Comparison of ENCODE assay signal across 14 cellular contexts in the genomic region with DNA sequence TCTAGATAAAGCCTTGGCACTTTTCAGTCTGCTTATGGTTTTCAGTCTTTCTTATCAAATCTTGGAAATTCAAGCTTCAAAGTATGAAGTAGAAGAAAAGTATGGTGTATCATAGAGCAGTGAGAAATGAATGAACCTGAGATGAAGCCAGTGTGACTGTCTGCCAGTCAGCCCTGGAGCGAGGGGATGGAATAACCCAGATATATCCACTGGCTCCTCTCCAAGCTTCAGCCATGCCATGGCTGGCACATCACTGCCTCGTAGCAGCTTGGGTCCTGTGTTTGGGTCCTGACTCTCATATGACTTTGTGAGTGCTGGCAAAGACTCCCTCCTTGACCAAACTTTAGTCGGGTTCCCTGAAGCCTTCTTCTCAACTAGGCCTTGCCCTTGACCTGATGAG.
DNase-seq lines count a peak whose midpoint lies in the region; ATAC-seq and TF ChIP-seq lines count a peak whose summit lies in the region.
"Had no signal": no experiment of that assay in that cellular context is flagged by ENCODE, and none has a peak within 500 bp of the region (broad histone marks: within the 10 kb centered on the region; RNA-seq: fewer than 3 reads in every experiment).

No MANE protein-coding gene starts in this region.

- DNase-seq in Right ventricle myocardium superior (no peak), right atrium auricular region (ENCODE audit: low spot score) (no peak), T-helper 17 cell (no peak), left ventricle myocardium superior (peak; percentile 45), NCI-H2196 (lab: John Stamatoyannopoulos, UW; ENCODE audit: unreplicated experiment) (no peak), NCI-H1436 (lab: John Stamatoyannopoulos, UW) (no peak)
- DNase-seq in stimulated activated naive B cell treated with anti-CD40 and anti-IgM and Interleukin-4, amounts not matched to agents 10 μg/mL and 1 μg/mL and 100 μg/mL, for 72 hours: no peak
- DNase-seq: C1 segment of cervical spinal cord, H7, NCI-H187 treated with DMSO at 0.1 percent for 48 hours, NCI-H2171 treated with DMSO at 0.1 percent for 48 hours, NCI-H748 treated with DMSO at 0.1 percent for 48 hours, PC-9 had no signal

- H3K27me3 ChIP-seq in right atrium auricular region: no peaks in the 10 kb centered on the region

- H3K36me3 Mint-ChIP-seq in T-helper 17 cell (ENCODE audit: low read depth): peaks cover 5% of the 10 kb centered on the region
- peaks cover 13 to 23% of the 10 kb centered on the region in 2 donors for H3K36me3 Mint-ChIP-seq in stimulated activated naive B cell treated with anti-CD40 and anti-IgM and Interleukin-4, amounts not matched to agents 10 μg/mL and 1 μg/mL and 100 μg/mL, for 72 hours

- H3K27me3 Mint-ChIP-seq in T-helper 17 cell: no peaks in the 10 kb centered on the region
- no peaks in the 10 kb centered on the region for H3K27me3 Mint-ChIP-seq in stimulated activated naive B cell treated with anti-CD40 and anti-IgM and Interleukin-4, amounts not matched to agents 10 μg/mL and 1 μg/mL and 100 μg/mL, for 72 hours

- no peak for TF ChIP-seq CTCF in right atrium auricular region (IDR thresholded peaks at IDR 0.05)

- H3K4me1 Mint-ChIP-seq in T-helper 17 cell: peaks cover 20% of the 10 kb centered on the region
- H3K4me1 Mint-ChIP-seq in stimulated activated naive B cell treated with anti-CD40 and anti-IgM and Interleukin-4, amounts not matched to agents 10 μg/mL and 1 μg/mL and 100 μg/mL, for 72 hours: peaks cover 67 to 96% of the 10 kb centered on the region in 2 donors

- no peak overlapping the region for H3K4me3 ChIP-seq in right atrium auricular region
- H3K4me3 ChIP-seq: PC-9 had no signal

- H3K27ac ChIP-seq in right atrium auricular region: peak overlapping the region in 1 of 2 donors; percentile 36
- H3K27ac ChIP-seq: PC-9 had no signal

- peak overlapping the region; percentile 45 for H3K27ac Mint-ChIP-seq in T-helper 17 cell
- H3K27ac Mint-ChIP-seq in stimulated activated naive B cell treated with anti-CD40 and anti-IgM and Interleukin-4, amounts not matched to agents 10 μg/mL and 1 μg/mL and 100 μg/mL, for 72 hours: peak overlapping the region; percentile 97

- H3K4me3 Mint-ChIP-seq in T-helper 17 cell: no peak overlapping the region
- peak overlapping the region; percentile 66 to 68 for H3K4me3 Mint-ChIP-seq in stimulated activated naive B cell treated with anti-CD40 and anti-IgM and Interleukin-4, amounts not matched to agents 10 μg/mL and 1 μg/mL and 100 μg/mL, for 72 hours

- intact Hi-C loops in Right ventricle myocardium superior (cut with DNase I): no loop called here
- intact Hi-C loops in left ventricle myocardium superior (cut with micrococcal nuclease): no loop called here

- H3K9me3 Mint-ChIP-seq in stimulated activated naive B cell treated with anti-CD40 and anti-IgM and Interleukin-4, amounts not matched to agents 10 μg/mL and 1 μg/mL and 100 μg/mL, for 72 hours: peaks cover 4 to 7% of the 10 kb centered on the region in 2 donors

- ATAC-seq in Right ventricle myocardium superior (ENCODE audit: poor library complexity) (peak; percentile 71), T-helper 17 cell (no peak), left ventricle myocardium superior (peak; percentile 86), HG02610 (IDR thresholded peaks at IDR 0.05; ENCODE audit: unreplicated experiment) (no peak)
- ATAC-seq in stimulated activated naive B cell treated with anti-CD40 and anti-IgM and Interleukin-4, amounts not matched to agents 10 μg/mL and 1 μg/mL and 100 μg/mL, for 72 hours (replicated peaks): no peak

- peaks cover 0 to 29% of the 10 kb centered on the region in 2 donors for H3K4me1 ChIP-seq in right atrium auricular region

- peaks cover 4% of the 10 kb centered on the region for H3K36me3 ChIP-seq in right atrium auricular region

- no peaks in the 10 kb centered on the region for H3K9me3 ChIP-seq in right atrium auricular region
- H3K9me3 ChIP-seq in T-helper 17 cell (ENCODE audit: control insufficient read depth, low read length, poor library complexity, severe bottlenecking): no peaks in the 10 kb centered on the region

Comparison
In these comparisons a context has a peak if more than half of its experiments do, and no peak if none do; other contexts are left out.
1. ATAC-seq: peak in Right ventricle myocardium superior (single experiment) and left ventricle myocardium superior (single experiment); none in T-helper 17 cell (single experiment), stimulated activated naive B cell treated with anti-CD40 and anti-IgM and Interleukin-4, amounts not matched to agents 10 μg/mL and 1 μg/mL and 100 μg/mL, for 72 hours (0 of 2) and HG02610 (single experiment).